12 cellular contexts compared by ENCODE assay signal in the genomic region with DNA sequence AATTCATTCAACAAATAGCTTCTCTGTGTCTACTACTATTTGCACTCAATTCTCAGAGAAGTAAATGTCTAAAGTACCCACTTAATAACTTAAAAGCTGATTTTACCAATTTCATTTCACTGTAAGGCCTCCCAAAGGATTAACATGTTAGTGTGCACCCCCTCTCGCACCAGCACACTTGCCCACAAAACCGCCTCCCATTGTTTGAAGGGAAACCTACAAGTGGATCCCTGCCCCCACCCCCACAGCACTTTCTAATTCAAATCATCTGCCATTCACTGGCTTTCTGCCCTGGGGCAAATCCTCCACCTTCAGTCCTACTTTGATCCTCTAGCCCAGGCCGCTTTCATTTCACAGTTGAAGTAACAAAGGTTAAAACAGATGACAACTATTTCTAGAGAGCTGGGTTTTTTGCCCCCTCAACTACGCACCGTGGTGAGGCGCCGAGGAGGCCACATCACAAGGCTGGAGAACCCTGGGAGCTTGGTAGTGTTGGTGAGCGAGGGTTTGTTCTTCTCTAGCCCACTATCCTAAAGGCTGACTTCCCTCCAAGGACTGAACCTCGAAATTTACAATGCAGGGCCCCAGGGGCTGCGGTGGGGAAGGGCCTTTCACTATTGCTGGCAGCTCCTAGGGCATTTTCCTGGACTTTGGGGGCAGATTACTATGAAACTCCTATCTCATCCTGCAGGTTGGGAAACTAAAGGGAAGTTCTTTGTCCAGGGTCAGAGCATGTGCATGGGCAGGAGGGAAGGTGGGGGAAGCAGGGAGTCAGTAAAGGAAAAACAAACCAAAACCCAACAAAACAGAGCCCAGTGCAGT.
DNase-seq lines count a peak whose midpoint lies in the region; ATAC-seq and TF ChIP-seq lines count a peak whose summit lies in the region.
"Had no signal": no experiment of that assay in that cellular context is flagged by ENCODE, and none has a peak within 500 bp of the region (broad histone marks: within the 10 kb centered on the region; RNA-seq: fewer than 3 reads in every experiment).

No MANE protein-coding gene starts in this region.

- H3K27me3 ChIP-seq in SJSA1 (replicated peaks) (no peaks in the 10 kb centered on the region), tibial artery (no peaks in the 10 kb centered on the region), PC-3 (ENCODE audit: low read length) (peaks cover 27% of the 10 kb centered on the region)
- H3K27me3 ChIP-seq: ovary had no signal

- DNase-seq in activated CD4-positive, alpha-beta T cell treated with anti-CD3 and anti-CD28 coated beads for 36 hours: no peak
- DNase-seq in activated CD4-positive, alpha-beta T cell treated with anti-CD3 and anti-CD28 coated beads for 4 hours: no peak
- peak; percentile 68 to 81 for DNase-seq in SJSA1 (ENCODE audit: low read depth in 1 of 2, low spot score in 2 of 2)
- DNase-seq in iPS-NIHi7 (ENCODE audit: extremely low spot score): peak; percentile 71
- no peak for DNase-seq in tibial artery
- no peak for DNase-seq in PC-3
- DNase-seq in natural killer cell: no peak
- DNase-seq in posterior cingulate gyrus: no peak
- DNase-seq: Kasumi-1 had no signal

- peaks cover 3% of the 10 kb centered on the region for H3K4me1 Mint-ChIP-seq in activated CD4-positive, alpha-beta T cell treated with anti-CD3 and anti-CD28 coated beads for 36 hours
- H3K4me1 Mint-ChIP-seq in natural killer cell: no peaks in the 10 kb centered on the region

- H3K9me2 ChIP-seq in PC-3 (replicated peaks; ENCODE audit: low read length): 0 out of 2 replicates have a peak, but pooled peaks cover 3% of the 10 kb centered on the region

- H3F3A ChIP-seq in PC-3 (ENCODE audit: low read length, unreplicated experiment): peaks cover 7% of the 10 kb centered on the region

- TF ChIP-seq CTCF in tibial artery (IDR thresholded peaks at IDR 0.05) (no peak), PC-3 (conservative IDR thresholded peaks at IDR 0.05; ENCODE audit: low read depth, low read length) (no peak), natural killer cell (IDR thresholded peaks at IDR 0.05) (no peak)

- no peaks in the 10 kb centered on the region for H3K79me2 ChIP-seq in PC-3 (ENCODE audit: low read length)

- no peaks in the 10 kb centered on the region for H4K20me1 ChIP-seq in PC-3 (ENCODE audit: low read length)

- H3K9me3 ChIP-seq in SJSA1 (replicated peaks) (no peaks in the 10 kb centered on the region), tibial artery (no peaks in the 10 kb centered on the region), PC-3 (ENCODE audit: low read length) (no peaks in the 10 kb centered on the region)
- H3K9me3 ChIP-seq: ovary had no signal

- intact Hi-C loops in activated CD4-positive, alpha-beta T cell treated with anti-CD3 and anti-CD28 coated beads for 36 hours (cut with DNase I, micrococcal nuclease): no loop called here
- intact Hi-C loops in tibial artery (cut with DNase I; ENCODE audit: low total_unique reads) (no loop called here), PC-3 (cut with micrococcal nuclease) (no loop called here), natural killer cell (cut with micrococcal nuclease) (no loop called here), posterior cingulate gyrus (cut with DNase I) (no loop called here)

- H3K4me3 ChIP-seq in SJSA1 (no peak overlapping the region), tibial artery (no peak overlapping the region), PC-3 (ENCODE audit: low read length) (no peak overlapping the region)
- H3K4me3 ChIP-seq: ovary, SK-N-MC had no signal

- CTCF ChIA-PET in activated CD4-positive, alpha-beta T cell treated with anti-CD3 and anti-CD28 coated beads for 36 hours (lab: Charles Lee): no interaction called here
- CTCF ChIA-PET in PC-3 (lab: Charles Lee): no interaction called here

- H3K9ac ChIP-seq in PC-3 (ENCODE audit: low read length): no peak overlapping the region

- H3K27me3 Mint-ChIP-seq in activated CD4-positive, alpha-beta T cell treated with anti-CD3 and anti-CD28 coated beads for 36 hours: peaks cover 5% of the 10 kb centered on the region
- peaks cover 15 to 33% of the 10 kb centered on the region in 2 donors for H3K27me3 Mint-ChIP-seq in natural killer cell (ENCODE audit: low read depth in 2 of 2)

- H3K4me2 ChIP-seq in PC-3 (ENCODE audit: low read length): no peak overlapping the region

- no peak overlapping the region for H2AFZ ChIP-seq in PC-3 (ENCODE audit: low read length)

- BruUV-seq in PC-3 (replicated peaks; lab: Mats Ljungman, UMichigan): no TSS peak

- H3K36me3 Mint-ChIP-seq in activated CD4-positive, alpha-beta T cell treated with anti-CD3 and anti-CD28 coated beads for 36 hours (ENCODE audit: low read depth): no peaks in the 10 kb centered on the region
- no peaks in the 10 kb centered on the region for H3K36me3 Mint-ChIP-seq in natural killer cell

- ATAC-seq in activated CD4-positive, alpha-beta T cell treated with anti-CD3 and anti-CD28 coated beads for 36 hours: no peak
- ATAC-seq in PC-3 (no peak), natural killer cell (no peak)
- ATAC-seq: activated CD4-positive, CD25-positive, alpha-beta regulatory T cell treated with anti-CD3 and anti-CD28 coated beads, Interleukin-2, amount 50 U/mL, for 24 hours had no signal

- H3K27ac Mint-ChIP-seq in activated CD4-positive, alpha-beta T cell treated with anti-CD3 and anti-CD28 coated beads for 36 hours: peak overlapping the region; percentile 17
- no peak overlapping the region for H3K27ac Mint-ChIP-seq in natural killer cell

- peaks cover 7% of the 10 kb centered on the region for H3K9me3 Mint-ChIP-seq in activated CD4-positive, alpha-beta T cell treated with anti-CD3 and anti-CD28 coated beads for 36 hours (ENCODE audit: low read depth)
- peaks cover 0 to 3% of the 10 kb centered on the region in 2 donors for H3K9me3 Mint-ChIP-seq in natural killer cell

- H3K36me3 ChIP-seq in SJSA1 (no peaks in the 10 kb centered on the region), tibial artery (no peaks in the 10 kb centered on the region), PC-3 (ENCODE audit: low read depth, low read length) (no peaks in the 10 kb centered on the region)
- H3K36me3 ChIP-seq: ovary had no signal

- POLR2A ChIA-PET in activated CD4-positive, alpha-beta T cell treated with anti-CD3 and anti-CD28 coated beads for 36 hours (lab: Charles Lee): no interaction called here
- POLR2A ChIA-PET in PC-3 (lab: Charles Lee; ENCODE audit: unreplicated experiment): no interaction called here

- H3K4me3 Mint-ChIP-seq in activated CD4-positive, alpha-beta T cell treated with anti-CD3 and anti-CD28 coated beads for 36 hours: no peak overlapping the region
- no peak overlapping the region for H3K4me3 Mint-ChIP-seq in natural killer cell

- H3K27ac ChIP-seq in SJSA1 (no peak overlapping the region), tibial artery (peak overlapping the region; percentile 79 to 84), PC-3 (ENCODE audit: low read length) (no peak overlapping the region)

- H3K4me1 ChIP-seq in SJSA1 (replicated peaks): peaks cover 19% of the 10 kb centered on the region
- H3K4me1 ChIP-seq in tibial artery: peaks cover 0 to 23% (median 19%) of the 10 kb centered on the region in 4 donors
- H3K4me1 ChIP-seq in PC-3 (ENCODE audit: insufficient read depth, low read length): peaks cover 28% of the 10 kb centered on the region

Comparison
In these comparisons a context has a peak if more than half of its experiments do, and no peak if none do; other contexts are left out.
1. DNase-seq: peak in SJSA1 (2 of 2) and iPS-NIHi7 (single experiment); none in activated CD4-positive, alpha-beta T cell treated with anti-CD3 and anti-CD28 coated beads for 36 hours (single experiment), activated CD4-positive, alpha-beta T cell treated with anti-CD3 and anti-CD28 coated beads for 4 hours (0 of 2), tibial artery (0 of 2), PC-3 (single experiment), natural killer cell (single experiment) and posterior cingulate gyrus (0 of 10).
2. H3K27ac ChIP-seq: peak in tibial artery (2 of 2); none in SJSA1 (single experiment) and PC-3 (single experiment).